1 cellular context compared by ENCODE assay signal in the genomic region with DNA sequence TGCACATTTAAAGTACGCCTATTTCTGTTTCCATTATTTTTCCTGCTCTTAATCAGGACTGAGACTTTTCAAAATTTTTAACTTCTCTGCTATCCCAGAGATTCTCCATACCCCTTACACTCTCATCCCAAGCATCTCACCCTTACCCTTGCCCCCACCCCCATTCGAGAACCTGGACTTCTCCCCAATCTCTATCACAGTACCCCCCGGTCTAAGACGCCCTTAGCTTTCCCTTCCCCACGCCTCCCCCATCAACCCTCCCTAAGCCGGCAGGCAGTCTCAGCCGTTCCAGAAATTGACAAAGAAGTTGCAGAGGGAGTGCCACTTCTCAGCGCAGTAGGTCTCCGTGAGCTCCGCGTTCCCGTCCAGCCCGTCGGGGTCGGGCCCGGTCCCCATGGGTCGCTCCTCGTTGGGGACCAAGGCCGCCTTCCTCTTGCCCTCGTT.
TF ChIP-seq lines count a peak whose summit lies in the region.

No MANE protein-coding gene starts in this region.

TF ChIP-seq in liver, 16 proteins besides CTCF, POLR2A, EP300 and RAD21 (continued from another document):
- TF ChIP-seq, protein P1, sequence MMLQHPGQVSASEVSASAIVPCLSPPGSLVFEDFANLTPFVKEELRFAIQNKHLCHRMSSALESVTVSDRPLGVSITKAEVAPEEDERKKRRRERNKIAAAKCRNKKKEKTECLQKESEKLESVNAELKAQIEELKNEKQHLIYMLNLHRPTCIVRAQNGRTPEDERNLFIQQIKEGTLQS (IDR thresholded peaks at IDR 0.05): no peak
